Comparison of ENCODE assay signal across 8 cellular contexts in genomic region chr13:19781526-19781925, GRCh38. TPM values are rescaled to one million over a fixed set of nuclear protein-coding genes. Genes with fewer than 3 reads are reported as not detected.
DNase-seq lines count a peak whose midpoint lies in the region; ATAC-seq and TF ChIP-seq lines count a peak whose summit lies in the region.

No MANE protein-coding gene starts in this region.

- H3K9me3 ChIP-seq in RWPE2 (ENCODE audit: severe bottlenecking) (no peaks in the 10 kb centered on the region), psoas muscle (no peaks in the 10 kb centered on the region)

- WGBS in psoas muscle, 3 donors: 17 to 23% (median 19%) methylated on average over 9 of the region's 9 CpGs

- H3K36me3 ChIP-seq in RWPE2 (ENCODE audit: low read depth) (peaks cover 16% of the 10 kb centered on the region), psoas muscle (ENCODE audit: insufficient read depth in 1 of 2, low read depth in 1 of 2) (no peaks in the 10 kb centered on the region)

- peak; percentile 22 for DNase-seq in GM12865 (ENCODE audit: low read depth)
- no peak for DNase-seq in RWPE2 (ENCODE audit: low spot score)
- DNase-seq in fibroblast of mammary gland (ENCODE audit: low read depth): no peak
- DNase-seq in psoas muscle: no peak
- no peak for DNase-seq in NCI-H2081 (lab: John Stamatoyannopoulos, UW)
- DNase-seq in activated effector memory CD4-positive, alpha-beta T cell treated with Interleukin-2 at 50 U/mL for 16 hours: no peak

- H3K27me3 ChIP-seq in RWPE2 (ENCODE audit: insufficient read depth, poor library complexity, severe bottlenecking) (no peaks in the 10 kb centered on the region), psoas muscle (ENCODE audit: insufficient read depth in 3 of 3, low read length in 2 of 3) (no peaks in the 10 kb centered on the region)

- ATAC-seq in RWPE2 (ENCODE audit: low read depth) (no peak), psoas muscle (no peak), HG03095 (IDR thresholded peaks at IDR 0.05; ENCODE audit: unreplicated experiment) (no peak), GM21576 (IDR thresholded peaks at IDR 0.05; ENCODE audit: unreplicated experiment) (no peak)

- intact Hi-C loops in psoas muscle (cut with DNase I): loop anchor here (5.0 to 10.0 kb wide), 3 partner anchors 81 to 173 kb away; partner anchors contain the start of genes MPHOSPH8 (in 1 of the 2), ZMYM2 (in 1 of the 2) and ZMYM5 (in 1 of the 2)

- H3K4me1 ChIP-seq in RWPE2 (ENCODE audit: insufficient read depth, poor library complexity, severe bottlenecking) (peaks cover 6% of the 10 kb centered on the region), psoas muscle (peaks cover 9% of the 10 kb centered on the region)

- H3K4me3 ChIP-seq in GM12865 (ENCODE audit: low read depth, low read length) (peak overlapping the region; percentile 94), RWPE2 (ENCODE audit: severe bottlenecking) (peak overlapping the region; percentile 70), fibroblast of mammary gland (ENCODE audit: control insufficient read depth, low read depth, low read length) (peak overlapping the region; percentile 93), psoas muscle (peak overlapping the region; percentile 96)

- TF ChIP-seq CTCF in GM12865 (IDR thresholded peaks at IDR 0.05; ENCODE audit: insufficient read depth, low read depth, low read length, missing control alignments) (no peak), RWPE2 (IDR thresholded peaks at IDR 0.05; ENCODE audit: poor library complexity, severe bottlenecking) (no peak), fibroblast of mammary gland (conservative IDR thresholded peaks at IDR 0.05; ENCODE audit: control insufficient read depth, insufficient read depth, low read depth, low read length) (no peak), psoas muscle (IDR thresholded peaks at IDR 0.05) (no peak)

- peak overlapping the region; percentile 62 for H3K27ac ChIP-seq in RWPE2 (ENCODE audit: poor library complexity, severe bottlenecking)
- peak overlapping the region; percentile 97 for H3K27ac ChIP-seq in psoas muscle

RNA-seq across cellular contexts. Expression of gene PSPC1, which starts 1.2 kb away (rescaled TPM):
- total RNA-seq in psoas muscle: 10 to 100 TPM; 24.8 to 39.8 (median 31.2) TPM
- polyA plus RNA-seq in psoas muscle: 10 to 100 TPM; 18.1 to 24.8 (median 23.6) TPM
